11 cellular contexts compared by ENCODE assay signal in the genomic region with DNA sequence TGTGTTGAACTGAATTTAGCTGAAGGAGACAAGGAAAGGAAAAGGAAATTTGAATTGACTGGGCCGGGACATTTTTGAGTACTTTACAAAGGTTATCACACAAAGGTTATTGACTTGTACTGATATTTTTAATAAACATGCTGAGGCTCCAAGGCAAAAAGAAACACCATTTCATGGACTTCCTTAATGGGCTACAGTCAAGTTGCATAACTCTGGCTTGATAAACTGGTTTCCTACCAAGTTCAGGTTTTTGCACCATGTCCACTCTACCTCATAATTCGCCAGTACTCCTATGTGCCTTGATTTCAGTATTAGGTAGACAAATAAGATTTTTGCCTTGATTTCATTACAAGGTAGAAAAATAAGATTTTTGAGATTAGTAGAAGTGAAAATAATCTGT.
"Had no signal": no experiment of that assay in that cellular context is flagged by ENCODE, and none has a peak within 500 bp of the region (broad histone marks: within the 10 kb centered on the region; RNA-seq: fewer than 3 reads in every experiment).

No MANE protein-coding gene starts in this region.

- H3K4me1 ChIP-seq: HAP-1 had no signal

- H3K4me3 Mint-ChIP-seq: GM23338, H9, HFFc6 had no signal

- DNase-seq: GM23248, GOT3, H7, H9, HCEC 1CT, HFFc6 had no signal

- H3K9me3 Mint-ChIP-seq: GM23338 had no signal

- H3K36me3 ChIP-seq: HAP-1 had no signal

- H3K27ac Mint-ChIP-seq: GM23338, H9, HFFc6 had no signal

- H3K9me3 ChIP-seq: HAP-1 had no signal

- ATAC-seq: GM23338, HCT116 had no signal

- H3K27ac ChIP-seq: GM23248 had no signal

- FAIRE-seq: H1, H54 had no signal

- H3K4me3 ChIP-seq: GM23248, GM23338, HAP-1 had no signal

- H3K4me1 Mint-ChIP-seq: GM23338, H9 had no signal
